ENCODE assay signal across 2 cellular contexts in genomic region chr2:219243291-219243761, GRCh38.
TF ChIP-seq lines count a peak whose summit lies in the region.

No MANE protein-coding gene starts in this region.

TF ChIP-seq in liver, 16 proteins besides CTCF, POLR2A, EP300 and RAD21:
- TF ChIP-seq GABPA (IDR thresholded peaks at IDR 0.05 in 1 of 2, conservative IDR thresholded peaks at IDR 0.05 in 1 of 2) (peak in 1 of 2 donors; percentile 14), FOXA2 (IDR thresholded peaks at IDR 0.05) (no peak), FOXA1 (IDR thresholded peaks at IDR 0.05) (no peak), REST (IDR thresholded peaks at IDR 0.05) (no peak), MAX (IDR thresholded peaks at IDR 0.05) (no peak), EGR1 (IDR thresholded peaks at IDR 0.05; ENCODE audit: low read depth in 2 of 2) (no peak), SP1 (IDR thresholded peaks at IDR 0.05) (peak; percentile 71), TAF1 (conservative IDR thresholded peaks at IDR 0.05) (no peak), RXRA (IDR thresholded peaks at IDR 0.05) (peak in 1 of 2 donors; percentile 15), HNF4G (IDR thresholded peaks at IDR 0.05) (peak; percentile 20), NR2F2 (IDR thresholded peaks at IDR 0.05) (no peak), ZBTB33 (IDR thresholded peaks at IDR 0.05) (no peak), YY1 (IDR thresholded peaks at IDR 0.05) (peak; percentile 39), JUND (IDR thresholded peaks at IDR 0.05) (no peak), HNF4A (conservative IDR thresholded peaks at IDR 0.05) (peak; percentile 72 to 80)
- TF ChIP-seq, protein P1, sequence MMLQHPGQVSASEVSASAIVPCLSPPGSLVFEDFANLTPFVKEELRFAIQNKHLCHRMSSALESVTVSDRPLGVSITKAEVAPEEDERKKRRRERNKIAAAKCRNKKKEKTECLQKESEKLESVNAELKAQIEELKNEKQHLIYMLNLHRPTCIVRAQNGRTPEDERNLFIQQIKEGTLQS (IDR thresholded peaks at IDR 0.05) = no peak

TF ChIP-seq in HepG2, 621 proteins besides CTCF, POLR2A, EP300 and RAD21:
- TF ChIP-seq TP53 (CRISPR knock-in tag; conservative IDR thresholded peaks at IDR 0.05) (no peak), GABPA (IDR thresholded peaks at IDR 0.05; ENCODE audit: low read depth, low read length) (no peak), GABPA (CRISPR knock-in tag; IDR thresholded peaks at IDR 0.05; ENCODE audit: low read depth) (no peak), ZNF205 (CRISPR knock-in tag; IDR thresholded peaks at IDR 0.05) (no peak), ATM (IDR thresholded peaks at IDR 0.05; ENCODE audit: borderline replicate concordance) (no peak), NFAT5 (CRISPR knock-in tag; IDR thresholded peaks at IDR 0.05) (no peak)
- TF ChIP-seq, protein P2, sequence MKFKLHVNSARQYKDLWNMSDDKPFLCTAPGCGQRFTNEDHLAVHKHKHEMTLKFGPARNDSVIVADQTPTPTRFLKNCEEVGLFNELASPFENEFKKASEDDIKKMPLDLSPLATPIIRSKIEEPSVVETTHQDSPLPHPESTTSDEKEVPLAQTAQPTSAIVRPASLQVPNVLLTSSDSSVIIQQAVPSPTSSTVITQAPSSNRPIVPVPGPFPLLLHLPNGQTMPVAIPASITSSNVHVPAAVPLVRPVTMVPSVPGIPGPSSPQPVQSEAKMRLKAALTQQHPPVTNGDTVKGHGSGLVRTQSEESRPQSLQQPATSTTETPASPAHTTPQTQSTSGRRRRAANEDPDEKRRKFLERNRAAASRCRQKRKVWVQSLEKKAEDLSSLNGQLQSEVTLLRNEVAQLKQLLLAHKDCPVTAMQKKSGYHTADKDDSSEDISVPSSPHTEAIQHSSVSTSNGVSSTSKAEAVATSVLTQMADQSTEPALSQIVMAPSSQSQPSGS (CRISPR knock-in tag; IDR thresholded peaks at IDR 0.05) = no peak
- TF ChIP-seq, protein P3, sequence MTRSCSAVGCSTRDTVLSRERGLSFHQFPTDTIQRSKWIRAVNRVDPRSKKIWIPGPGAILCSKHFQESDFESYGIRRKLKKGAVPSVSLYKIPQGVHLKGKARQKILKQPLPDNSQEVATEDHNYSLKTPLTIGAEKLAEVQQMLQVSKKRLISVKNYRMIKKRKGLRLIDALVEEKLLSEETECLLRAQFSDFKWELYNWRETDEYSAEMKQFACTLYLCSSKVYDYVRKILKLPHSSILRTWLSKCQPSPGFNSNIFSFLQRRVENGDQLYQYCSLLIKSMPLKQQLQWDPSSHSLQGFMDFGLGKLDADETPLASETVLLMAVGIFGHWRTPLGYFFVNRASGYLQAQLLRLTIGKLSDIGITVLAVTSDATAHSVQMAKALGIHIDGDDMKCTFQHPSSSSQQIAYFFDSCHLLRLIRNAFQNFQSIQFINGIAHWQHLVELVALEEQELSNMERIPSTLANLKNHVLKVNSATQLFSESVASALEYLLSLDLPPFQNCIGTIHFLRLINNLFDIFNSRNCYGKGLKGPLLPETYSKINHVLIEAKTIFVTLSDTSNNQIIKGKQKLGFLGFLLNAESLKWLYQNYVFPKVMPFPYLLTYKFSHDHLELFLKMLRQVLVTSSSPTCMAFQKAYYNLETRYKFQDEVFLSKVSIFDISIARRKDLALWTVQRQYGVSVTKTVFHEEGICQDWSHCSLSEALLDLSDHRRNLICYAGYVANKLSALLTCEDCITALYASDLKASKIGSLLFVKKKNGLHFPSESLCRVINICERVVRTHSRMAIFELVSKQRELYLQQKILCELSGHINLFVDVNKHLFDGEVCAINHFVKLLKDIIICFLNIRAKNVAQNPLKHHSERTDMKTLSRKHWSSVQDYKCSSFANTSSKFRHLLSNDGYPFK (CRISPR knock-in tag; IDR thresholded peaks at IDR 0.05; ENCODE audit: borderline replicate concordance) = no peak
- TF ChIP-seq, protein P4, sequence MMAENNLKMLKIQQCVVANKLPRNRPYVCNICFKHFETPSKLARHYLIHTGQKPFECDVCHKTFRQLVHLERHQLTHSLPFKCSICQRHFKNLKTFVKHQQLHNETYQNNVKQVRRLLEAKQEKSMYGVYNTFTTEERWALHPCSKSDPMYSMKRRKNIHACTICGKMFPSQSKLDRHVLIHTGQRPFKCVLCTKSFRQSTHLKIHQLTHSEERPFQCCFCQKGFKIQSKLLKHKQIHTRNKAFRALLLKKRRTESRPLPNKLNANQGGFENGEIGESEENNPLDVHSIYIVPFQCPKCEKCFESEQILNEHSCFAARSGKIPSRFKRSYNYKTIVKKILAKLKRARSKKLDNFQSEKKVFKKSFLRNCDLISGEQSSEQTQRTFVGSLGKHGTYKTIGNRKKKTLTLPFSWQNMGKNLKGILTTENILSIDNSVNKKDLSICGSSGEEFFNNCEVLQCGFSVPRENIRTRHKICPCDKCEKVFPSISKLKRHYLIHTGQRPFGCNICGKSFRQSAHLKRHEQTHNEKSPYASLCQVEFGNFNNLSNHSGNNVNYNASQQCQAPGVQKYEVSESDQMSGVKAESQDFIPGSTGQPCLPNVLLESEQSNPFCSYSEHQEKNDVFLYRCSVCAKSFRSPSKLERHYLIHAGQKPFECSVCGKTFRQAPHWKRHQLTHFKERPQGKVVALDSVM (CRISPR knock-in tag; IDR thresholded peaks at IDR 0.05) = no peak
